ENCODE assay signal across 1 cellular context in the genomic region with DNA sequence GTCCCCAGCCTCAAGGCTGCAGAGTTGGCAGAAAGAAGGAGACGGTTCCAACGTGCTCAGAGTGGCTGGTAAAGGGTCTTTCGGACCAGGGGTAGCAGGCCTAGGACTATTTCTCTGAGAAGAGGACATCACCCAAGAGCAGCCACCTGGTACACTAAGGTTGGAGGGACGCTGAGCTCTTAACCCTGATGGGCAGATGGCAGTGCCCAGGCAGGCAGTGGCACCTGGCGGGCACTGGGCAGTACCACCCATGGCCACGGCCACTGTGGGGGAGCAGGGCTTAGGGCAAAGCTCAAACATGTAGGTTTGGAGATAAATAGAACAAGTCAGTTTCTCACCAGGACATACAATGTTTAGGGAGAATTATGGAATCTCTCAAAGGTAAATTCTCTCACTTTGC.
A peak's percentile ranks its signal among the peaks of the same experiment; 100 is the strongest.
TF ChIP-seq lines count a peak whose summit lies in the region.

No MANE protein-coding gene starts in this region.

TF ChIP-seq in HEK293, 187 proteins besides CTCF, POLR2A, EP300 and RAD21 (continued from another document):
- TF ChIP-seq, protein P1, sequence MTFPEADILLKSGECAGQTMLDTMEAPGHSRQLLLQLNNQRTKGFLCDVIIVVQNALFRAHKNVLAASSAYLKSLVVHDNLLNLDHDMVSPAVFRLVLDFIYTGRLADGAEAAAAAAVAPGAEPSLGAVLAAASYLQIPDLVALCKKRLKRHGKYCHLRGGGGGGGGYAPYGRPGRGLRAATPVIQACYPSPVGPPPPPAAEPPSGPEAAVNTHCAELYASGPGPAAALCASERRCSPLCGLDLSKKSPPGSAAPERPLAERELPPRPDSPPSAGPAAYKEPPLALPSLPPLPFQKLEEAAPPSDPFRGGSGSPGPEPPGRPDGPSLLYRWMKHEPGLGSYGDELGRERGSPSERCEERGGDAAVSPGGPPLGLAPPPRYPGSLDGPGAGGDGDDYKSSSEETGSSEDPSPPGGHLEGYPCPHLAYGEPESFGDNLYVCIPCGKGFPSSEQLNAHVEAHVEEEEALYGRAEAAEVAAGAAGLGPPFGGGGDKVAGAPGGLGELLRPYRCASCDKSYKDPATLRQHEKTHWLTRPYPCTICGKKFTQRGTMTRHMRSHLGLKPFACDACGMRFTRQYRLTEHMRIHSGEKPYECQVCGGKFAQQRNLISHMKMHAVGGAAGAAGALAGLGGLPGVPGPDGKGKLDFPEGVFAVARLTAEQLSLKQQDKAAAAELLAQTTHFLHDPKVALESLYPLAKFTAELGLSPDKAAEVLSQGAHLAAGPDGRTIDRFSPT (tag by site-specific recombination; IDR thresholded peaks at IDR 0.05): 0 out of 2 replicates have a peak, but pooled peaks have one; percentile 15
